ENCODE assay signal across 8 cellular contexts in the genomic region with DNA sequence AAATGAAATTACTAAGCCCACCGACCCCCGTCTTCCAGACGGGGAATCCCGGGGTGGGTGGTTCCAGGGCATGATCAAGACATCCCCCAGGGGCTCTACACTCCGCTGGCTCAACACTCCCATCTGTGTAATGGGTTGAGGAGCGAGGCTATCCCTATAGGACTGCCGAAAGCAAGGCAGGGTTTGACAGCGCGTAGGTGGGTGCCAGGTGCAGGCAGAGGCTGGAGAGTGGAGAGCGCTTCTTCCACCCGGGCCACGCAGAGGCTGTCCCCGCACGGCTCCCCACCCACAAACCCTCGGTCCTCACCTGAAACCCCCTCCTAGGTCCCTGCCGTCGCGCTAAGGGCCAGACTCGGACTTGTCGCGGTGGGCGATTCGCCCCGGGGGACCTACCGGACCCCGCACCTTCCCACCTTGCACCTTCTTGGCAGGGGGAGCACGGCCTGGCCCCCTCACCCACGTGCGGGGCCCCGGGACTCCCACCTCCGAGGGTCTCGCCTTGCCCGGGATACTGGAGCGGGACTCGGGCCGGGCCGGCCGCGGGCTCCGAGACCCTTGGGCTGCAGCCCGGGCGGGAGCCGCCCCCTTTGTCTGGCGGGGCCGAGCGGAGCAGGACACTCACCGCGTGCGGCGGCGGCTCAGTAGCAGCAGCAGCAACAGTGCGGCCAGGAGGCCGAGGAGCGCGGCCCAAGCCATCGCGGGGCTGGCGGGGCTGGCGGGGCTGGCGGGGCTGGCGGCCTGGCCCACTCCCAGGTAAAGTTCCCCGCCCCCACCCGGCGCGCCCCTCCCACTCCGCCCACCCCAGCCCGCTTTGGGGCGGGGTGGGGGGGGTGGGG. TPM values are rescaled to one million over a fixed set of nuclear protein-coding genes. Genes with fewer than 3 reads are reported as not detected.
A peak's percentile ranks its signal among the peaks of the same experiment; 100 is the strongest.
DNase-seq lines count a peak whose midpoint lies in the region; ATAC-seq, FAIRE-seq and TF ChIP-seq lines count a peak whose summit lies in the region.

Gene PTGIS (minus strand): TSS at position 717 of the 836 bp plus-strand sequence. CDS start 21 bp downstream, at position 696.

- H3K4me3 Mint-ChIP-seq in CD8-positive, alpha-beta T cell: no peak within 1 kb of the TSS

- no peak for TF ChIP-seq EP300 in SK-N-SH (IDR thresholded peaks at IDR 0.05; ENCODE audit: borderline replicate concordance in 1 of 2, low read depth in 1 of 2, low read length in 1 of 2)

- no peaks in the 10 kb centered on the region for H3K36me3 ChIP-seq in SK-N-SH (replicated peaks in 1 of 2; ENCODE audit: control insufficient read depth in 1 of 2, insufficient read depth in 2 of 2, low read length in 1 of 2)
- no peaks in the 10 kb centered on the region for H3K36me3 ChIP-seq in small intestine (ENCODE audit: control insufficient read depth in 2 of 2, insufficient read depth in 2 of 2, low read length in 2 of 2)
- H3K36me3 ChIP-seq in CD8-positive, alpha-beta T cell (ENCODE audit: insufficient read depth, low read length): no peaks in the 10 kb centered on the region

- TF ChIP-seq CTCF in SK-N-SH (IDR thresholded peaks at IDR 0.05) (no peak), omental fat pad (IDR thresholded peaks at IDR 0.05) (no peak)
- TF ChIP-seq CTCF in CD8-positive, alpha-beta T cell (IDR thresholded peaks at IDR 0.05): no peak

- H2AFZ ChIP-seq in SK-N-SH (ENCODE audit: low read depth): 0 out of 2 replicates have a peak within 1 kb of the TSS, but pooled peaks have one; percentile 56

- H3K36me3 Mint-ChIP-seq in CD8-positive, alpha-beta T cell: no peaks in the 10 kb centered on the region

- no peaks in the 10 kb centered on the region for H3K79me2 ChIP-seq in SK-N-SH (ENCODE audit: insufficient read depth)

- no peaks in the 10 kb centered on the region; the same call in 1 of the 2 replicates for H3K27me3 ChIP-seq in SK-N-SH (ENCODE audit: insufficient read depth)
- H3K27me3 ChIP-seq in small intestine (ENCODE audit: control insufficient read depth in 2 of 2, insufficient read depth in 2 of 2, low read length in 2 of 2): peaks cover 0 to 3% of the 10 kb centered on the region in 2 donors
- H3K27me3 ChIP-seq in CD8-positive, alpha-beta T cell (ENCODE audit: insufficient read depth, low read length): peaks cover 14% of the 10 kb centered on the region

- H3K4me1 Mint-ChIP-seq in CD8-positive, alpha-beta T cell (ENCODE audit: low read depth): no peaks in the 10 kb centered on the region

- WGBS in SK-N-SH (ENCODE audit: low lambda C conversion rate): 68% methylated on average over 15 of the region's 68 CpGs
- 13 to 38% (median 27%) methylated on average over 33 to 68 of the region's 68 CpGs for WGBS in small intestine, 3 donors

- H3K9me3 ChIP-seq in SK-N-SH (no peaks in the 10 kb centered on the region), small intestine (ENCODE audit: control insufficient read depth, low read depth) (no peaks in the 10 kb centered on the region)
- no peaks in the 10 kb centered on the region for H3K9me3 ChIP-seq in CD8-positive, alpha-beta T cell (ENCODE audit: low read length)

- TF ChIP-seq RAD21 in SK-N-SH (IDR thresholded peaks at IDR 0.05; ENCODE audit: low read length): no peak

- intact Hi-C loops in CD8-positive, alpha-beta T cell (cut with DNase I, micrococcal nuclease): no loop called here

- DNase-seq in AG20443 (ENCODE audit: low spot score) (peak; percentile 64), SK-N-SH (peak; percentile 87), glomerular visceral epithelial cell (ENCODE audit: extremely low spot score) (peak; percentile 38), omental fat pad (ENCODE audit: low spot score) (no peak), small intestine (no peak), amniotic stem cell (lab: John Stamatoyannopoulos, UW) (no peak)
- DNase-seq in CD8-positive, alpha-beta T cell: no peak

- H3K4me1 ChIP-seq in SK-N-SH (ENCODE audit: control insufficient read depth in 1 of 2, insufficient read depth in 2 of 2, low read depth in 1 of 2, low read length in 1 of 2) (peaks cover 0 to 8% of the 10 kb centered on the region in 2 experiments; a peak in 1 of 4 replicates), small intestine (ENCODE audit: control insufficient read depth in 2 of 2, insufficient read depth in 1 of 2, low read depth in 1 of 2, low read length in 1 of 2) (no peaks in the 10 kb centered on the region)
- peaks cover 6% of the 10 kb centered on the region for H3K4me1 ChIP-seq in CD8-positive, alpha-beta T cell (ENCODE audit: insufficient read depth, low read length)

- no peak within 1 kb of the TSS for H3K9ac ChIP-seq in SK-N-SH

- no peaks in the 10 kb centered on the region for H4K20me1 ChIP-seq in SK-N-SH (ENCODE audit: insufficient read depth)

- H3K9me2 ChIP-seq in SK-N-SH: no peaks in the 10 kb centered on the region

- ATAC-seq in omental fat pad (ENCODE audit: low FRiP score) (no peak), GM18867 (IDR thresholded peaks at IDR 0.05; ENCODE audit: unreplicated experiment) (no peak)
- no peak for ATAC-seq in CD8-positive, alpha-beta T cell

- peaks cover 54% of the 10 kb centered on the region for H3K27me3 Mint-ChIP-seq in CD8-positive, alpha-beta T cell (ENCODE audit: low read depth)

- no peak for FAIRE-seq in small intestine (lab: Jason Lieb, UNC)

- H3F3A ChIP-seq in SK-N-SH (replicated peaks; ENCODE audit: insufficient read depth): peaks cover 13% of the 10 kb centered on the region

- peak within 1 kb of the TSS in 1 of 2 experiments; percentile 46; a peak in 2 of 4 replicates for H3K4me3 ChIP-seq in SK-N-SH (ENCODE audit: low read depth in 2 of 2, low read length in 1 of 2)
- H3K4me3 ChIP-seq in small intestine (ENCODE audit: low read depth in 1 of 2, low read length in 2 of 2): peak within 1 kb of the TSS in 1 of 2 donors; percentile 24
- no peak within 1 kb of the TSS for H3K4me3 ChIP-seq in CD8-positive, alpha-beta T cell (ENCODE audit: low read depth, low read length)

- H3K27ac ChIP-seq in SK-N-SH (ENCODE audit: low read depth in 2 of 2, low read length in 1 of 2): no peak within 1 kb of the TSS
- peak within 1 kb of the TSS in 1 of 2 donors; percentile 38 for H3K27ac ChIP-seq in small intestine (ENCODE audit: low read depth in 1 of 2, low read length in 1 of 2)
- H3K27ac ChIP-seq in CD8-positive, alpha-beta T cell (ENCODE audit: low read depth, low read length): no peak within 1 kb of the TSS

- H3K27ac Mint-ChIP-seq in CD8-positive, alpha-beta T cell: no peak within 1 kb of the TSS

- CTCF ChIA-PET in SK-N-SH (lab: Yijun Ruan, JAX): interaction anchor here (0.6 to 1.6 kb wide), 4 partner anchors 16 to 44 kb away, joined by 3 to 6 read pairs (median 4); no protein-coding TSS in a partner anchor
- CTCF ChIA-PET in CD8-positive, alpha-beta T cell (lab: Charles Lee): interaction anchor here (1.0 kb wide), 1 partner anchor 10 kb away, joined by 3 read pairs; no protein-coding TSS in a partner anchor

- H3K9me3 Mint-ChIP-seq in CD8-positive, alpha-beta T cell: no peaks in the 10 kb centered on the region

- POLR2A ChIA-PET in SK-N-SH (lab: Yijun Ruan, JAX): no interaction called here
- POLR2A ChIA-PET in CD8-positive, alpha-beta T cell (lab: Charles Lee): no interaction called here

- peak within 1 kb of the TSS; percentile 65 for H3K4me2 ChIP-seq in SK-N-SH

TF ChIP-seq in SK-N-SH, 30 proteins besides CTCF, POLR2A, EP300 and RAD21:
- TF ChIP-seq TCF12 (IDR thresholded peaks at IDR 0.05) (no peak), EZH2phosphoT487 (IDR thresholded peaks at IDR 0.05; ENCODE audit: borderline replicate concordance, low read depth) (no peak), RXRA (IDR thresholded peaks at IDR 0.05; ENCODE audit: borderline replicate concordance, low read depth) (no peak), RFX5 (IDR thresholded peaks at IDR 0.05; ENCODE audit: low read length) (no peak), TAF1 (IDR thresholded peaks at IDR 0.05; ENCODE audit: borderline replicate concordance, low read depth, low read length) (no peak), TEAD4 (IDR thresholded peaks at IDR 0.05; ENCODE audit: borderline replicate concordance, insufficient read depth) (no peak), SIN3A (IDR thresholded peaks at IDR 0.05; ENCODE audit: borderline replicate concordance, low read depth, low read length) (no peak)

RNA-seq across cellular contexts. Expression of gene PTGIS, which starts in this region (rescaled TPM):
- 0.67 and 1.0 TPM in 2 replicates for polyA plus RNA-seq in SK-N-SH (2012; rRNA removed)
- polyA plus RNA-seq in SK-N-SH (2012; cell fraction: cytosol; rRNA removed): 0.45 and 0.52 TPM in 2 replicates
- polyA plus RNA-seq in SK-N-SH (2012; cell fraction: nucleus; rRNA removed): 0.49 and 0.54 TPM in 2 replicates
- total RNA-seq in omental fat pad: 100 to 1,000 TPM in 3 of 4 donors, 10 to 100 TPM in 1; 77.7 to 229 (median 113) TPM
- polyA plus RNA-seq in small intestine: 10 to 100 TPM in 1 of 3 donors, under 1 TPM in 2; 0.22 to 15.1 (median 0.54) TPM
- total RNA-seq in CD8-positive, alpha-beta T cell: not detected

Comparison
In these comparisons a context has a peak if more than half of its experiments do, and no peak if none do; other contexts are left out.
1. RNA of gene PTGIS (total RNA-seq): 77.7 to 229 TPM in omental fat pad; not detected in CD8-positive, alpha-beta T cell; every median in the first group is over 10 times any median in the second.
2. DNase-seq: peak in AG20443 (single experiment), SK-N-SH (single experiment) and glomerular visceral epithelial cell (single experiment); none in omental fat pad (single experiment), small intestine (single experiment), amniotic stem cell (single experiment) and CD8-positive, alpha-beta T cell (0 of 7).